Comparison of ENCODE assay signal across 1 cellular context in the genomic region with DNA sequence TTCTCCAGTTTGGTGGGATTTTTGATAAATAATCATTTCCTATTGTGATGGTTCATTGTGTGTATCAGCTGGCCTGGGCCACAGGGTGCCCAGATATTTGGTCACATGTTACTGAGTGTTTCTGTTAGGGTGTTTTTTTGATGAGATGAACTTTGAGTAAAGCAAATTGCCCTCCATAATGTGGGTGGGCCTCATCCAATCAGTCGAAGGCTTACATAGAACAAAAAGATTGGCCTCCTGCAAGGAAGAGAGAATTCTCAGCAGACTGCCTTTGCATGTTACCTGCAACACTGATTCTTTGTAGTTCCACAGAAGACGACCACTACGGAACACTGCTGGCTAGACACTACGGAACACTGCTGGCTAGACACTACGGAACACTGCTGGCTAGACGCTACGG.
TF ChIP-seq lines count a peak whose summit lies in the region.

No MANE protein-coding gene starts in this region.

TF ChIP-seq in HEK293, 187 proteins besides CTCF, POLR2A, EP300 and RAD21 (continued from another document):
- TF ChIP-seq, protein P1, sequence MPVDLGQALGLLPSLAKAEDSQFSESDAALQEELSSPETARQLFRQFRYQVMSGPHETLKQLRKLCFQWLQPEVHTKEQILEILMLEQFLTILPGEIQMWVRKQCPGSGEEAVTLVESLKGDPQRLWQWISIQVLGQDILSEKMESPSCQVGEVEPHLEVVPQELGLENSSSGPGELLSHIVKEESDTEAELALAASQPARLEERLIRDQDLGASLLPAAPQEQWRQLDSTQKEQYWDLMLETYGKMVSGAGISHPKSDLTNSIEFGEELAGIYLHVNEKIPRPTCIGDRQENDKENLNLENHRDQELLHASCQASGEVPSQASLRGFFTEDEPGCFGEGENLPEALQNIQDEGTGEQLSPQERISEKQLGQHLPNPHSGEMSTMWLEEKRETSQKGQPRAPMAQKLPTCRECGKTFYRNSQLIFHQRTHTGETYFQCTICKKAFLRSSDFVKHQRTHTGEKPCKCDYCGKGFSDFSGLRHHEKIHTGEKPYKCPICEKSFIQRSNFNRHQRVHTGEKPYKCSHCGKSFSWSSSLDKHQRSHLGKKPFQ (tag by site-specific recombination; IDR thresholded peaks at IDR 0.05), result no peak
